8 cellular contexts compared by ENCODE assay signal in genomic region chr12:88298761-88299242, GRCh38.
DNase-seq lines count a peak whose midpoint lies in the region; ATAC-seq and FAIRE-seq lines count a peak whose summit lies in the region.
"Had no signal": no experiment of that assay in that cellular context is flagged by ENCODE, and none has a peak within 500 bp of the region (broad histone marks: within the 10 kb centered on the region; RNA-seq: fewer than 3 reads in every experiment).

No MANE protein-coding gene starts in this region.

- DNase-seq in GM18507 (ENCODE audit: extremely low spot score, insufficient read length, low read depth) = no peak
- DNase-seq in T1000 (lab: John Stamatoyannopoulos, UW) = peak; percentile 87
- DNase-seq in myocyte (ENCODE audit: low read depth) = peak; percentile 67
- DNase-seq in G401 (ENCODE audit: low spot score) = no peak
- DNase-seq in cerebellar cortex (ENCODE audit: low spot score) = no peak
- DNase-seq in T-cell = no peak

- ATAC-seq in HG02588 (IDR thresholded peaks at IDR 0.05; ENCODE audit: unreplicated experiment) (peak; percentile 27), T-cell (replicated peaks in 1 of 4) (no peak)

- H3K27me3 Mint-ChIP-seq in T-cell = no peaks in the 10 kb centered on the region
- H3K27me3 Mint-ChIP-seq: memory B cell had no signal

- POLR2A ChIA-PET in T-cell (lab: Charles Lee) = no interaction called here

- H3K36me3 Mint-ChIP-seq in T-cell = no peaks in the 10 kb centered on the region
- H3K36me3 Mint-ChIP-seq: memory B cell had no signal

- H3K9me3 Mint-ChIP-seq in T-cell = peaks cover 0 to 12% (median 0%) of the 10 kb centered on the region in 3 donors
- H3K9me3 Mint-ChIP-seq: memory B cell had no signal

- FAIRE-seq in GM18507 (lab: Jason Lieb, UNC) = peak; percentile 35

- H3K4me1 Mint-ChIP-seq in T-cell = no peaks in the 10 kb centered on the region
- H3K4me1 Mint-ChIP-seq: memory B cell had no signal

- in situ Hi-C loops in G401 (cut with HindIII; ENCODE audit: low sequenced_read_pairs) = no loop called here

- H3K4me3 Mint-ChIP-seq in T-cell = no peak overlapping the region
- H3K4me3 Mint-ChIP-seq: memory B cell had no signal

- no peak overlapping the region for H3K27ac Mint-ChIP-seq in T-cell
- H3K27ac Mint-ChIP-seq: memory B cell had no signal

- CTCF ChIA-PET in T-cell (lab: Charles Lee) = no interaction called here

Comparison
In these comparisons a context has a peak if more than half of its experiments do, and no peak if none do; other contexts are left out.
1. DNase-seq: peak in T1000 (single experiment) and myocyte (single experiment); none in GM18507 (single experiment), G401 (single experiment), cerebellar cortex (single experiment) and T-cell (0 of 34).